ENCODE assay signal across 37 cellular contexts in genomic region chr5:175878021-175878420, GRCh38. TPM values are rescaled to one million over a fixed set of nuclear protein-coding genes. Genes with fewer than 3 reads are reported as not detected.
"Had no signal": no experiment of that assay in that cellular context is flagged by ENCODE, and none has a peak within 500 bp of the region (broad histone marks: within the 10 kb centered on the region; RNA-seq: fewer than 3 reads in every experiment).

No MANE protein-coding gene starts in this region.

- H3K4me3 ChIP-seq: esophagus squamous epithelium, gastroesophageal sphincter had no signal

- H3K27ac ChIP-seq: brain microvascular endothelial cell, epithelial cell of prostate, esophagus squamous epithelium, gastroesophageal sphincter had no signal

- H3K9me3 ChIP-seq: esophagus squamous epithelium, gastroesophageal sphincter had no signal

- H3K4me3 Mint-ChIP-seq: activated CD4-positive, alpha-beta memory T cell treated with anti-CD3 and anti-CD28 coated beads, Interleukin-2, amount 10 ng/mL, durations not matched to agents 7 days and 5 days; activated CD4-positive, alpha-beta T cell treated with anti-CD3 and anti-CD28 coated beads for 36 hours; activated CD4-positive, alpha-beta T cell treated with anti-CD3 and anti-CD28 coated beads, Interleukin-2, amount 10 ng/mL, durations not matched to agents 24 days and 14 days; activated naive CD8-positive, alpha-beta T cell; activated T-cell treated with anti-CD3 and anti-CD28 coated beads, Interleukin-2, amount 50 U/mL, for 4 hours; activated T-helper 17 cell treated with anti-CD3 and anti-CD28 coated beads, Interleukin-2, amount 50 U/mL, for 72 hours; central memory CD8-positive, alpha-beta T cell; T-helper 17 cell; T-helper 2 cell treated with Interferon-gamma antibody and Interleukin-4, amounts not matched to agents 5 μg/mL and 100 μg/mL, for 36 hours had no signal

- ATAC-seq: activated CD4-positive, alpha-beta T cell treated with anti-CD3 and anti-CD28 coated beads for 36 hours; activated T-cell treated with anti-CD3 and anti-CD28 coated beads, Interleukin-2, amount 50 U/mL, for 4 hours; activated T-helper 17 cell treated with anti-CD3 and anti-CD28 coated beads, Interleukin-2, amount 50 U/mL, for 72 hours; gastroesophageal sphincter; T-helper 17 cell had no signal

- H3K27ac Mint-ChIP-seq: activated CD4-positive, alpha-beta memory T cell treated with anti-CD3 and anti-CD28 coated beads, Interleukin-2, amount 10 ng/mL, durations not matched to agents 7 days and 5 days; activated CD4-positive, alpha-beta T cell treated with anti-CD3 and anti-CD28 coated beads for 36 hours; activated CD4-positive, alpha-beta T cell treated with anti-CD3 and anti-CD28 coated beads, Interleukin-2, amount 10 ng/mL, durations not matched to agents 24 days and 14 days; activated naive CD8-positive, alpha-beta T cell; activated T-helper 17 cell treated with anti-CD3 and anti-CD28 coated beads, Interleukin-2, amount 50 U/mL, for 72 hours; T-helper 17 cell; T-helper 2 cell treated with Interferon-gamma antibody and Interleukin-4, amounts not matched to agents 5 μg/mL and 100 μg/mL, for 36 hours had no signal

- DNase-seq: activated CD4-positive, alpha-beta memory T cell treated with anti-CD3 and anti-CD28 coated beads, Interleukin-2, amount 10 ng/mL, durations not matched to agents 7 days and 5 days; activated CD4-positive, alpha-beta T cell treated with anti-CD3 and anti-CD28 coated beads for 36 hours; activated CD4-positive, alpha-beta T cell treated with anti-CD3 and anti-CD28 coated beads, Interleukin-2, amount 10 ng/mL, durations not matched to agents 24 days and 14 days; activated CD4-positive, CD25-positive, alpha-beta regulatory T cell; activated CD4-positive, CD25-positive, alpha-beta regulatory T cell treated with anti-CD3 and anti-CD28 coated beads, Interleukin-2, amount 50 U/mL, for 72 hours; activated effector memory CD4-positive, alpha-beta T cell treated with Interleukin-2 at 50 U/mL for 16 hours; activated gamma-delta T cell treated with Interleukin-2 at 50 U/mL for 16 hours; activated naive CD4-positive, alpha-beta T cell treated with anti-CD3 and anti-CD28 coated beads, Interleukin-2, amount 50 U/mL, for 16 hours; activated naive CD4-positive, alpha-beta T cell treated with Interleukin-2 at 50 U/mL for 16 hours; activated T-cell treated with anti-CD3 and anti-CD28 coated beads, Interleukin-2, amount 50 U/mL, for 4 hours; amniotic stem cell; anterior cingulate cortex; brain microvascular endothelial cell; cortex of kidney; dermis blood vessel endothelial cell; effector CD8-positive, alpha-beta T cell; esophagus squamous epithelium; foreskin melanocyte; T-helper 1 cell; T-helper 17 cell; T1000 had no signal

- H3K36me3 ChIP-seq: brain microvascular endothelial cell, esophagus squamous epithelium, gastroesophageal sphincter had no signal

- FAIRE-seq: astrocyte, bronchial epithelial cell, colon, endometrium, endothelial cell of umbilical vein had no signal

- H3K4me1 ChIP-seq: esophagus squamous epithelium, gastroesophageal sphincter had no signal

- H3K9me3 Mint-ChIP-seq: activated CD4-positive, alpha-beta memory T cell treated with anti-CD3 and anti-CD28 coated beads, Interleukin-2, amount 10 ng/mL, durations not matched to agents 7 days and 5 days; activated CD4-positive, alpha-beta T cell treated with anti-CD3 and anti-CD28 coated beads, Interleukin-2, amount 10 ng/mL, durations not matched to agents 24 days and 14 days; activated T-cell treated with anti-CD3 and anti-CD28 coated beads, Interleukin-2, amount 50 U/mL, for 4 hours; activated T-helper 17 cell treated with anti-CD3 and anti-CD28 coated beads, Interleukin-2, amount 50 U/mL, for 72 hours; T-helper 2 cell treated with Interferon-gamma antibody and Interleukin-4, amounts not matched to agents 5 μg/mL and 100 μg/mL, for 36 hours had no signal

RNA-seq across cellular contexts. Expression of gene CPLX2, which starts 6.6 kb away (rescaled TPM):
- total RNA-seq: activated CD4-positive, alpha-beta memory T cell treated with anti-CD3 and anti-CD28 coated beads, Interleukin-2, amount 10 ng/mL, durations not matched to agents 7 days and 5 days; activated CD4-positive, alpha-beta T cell treated with anti-CD3 and anti-CD28 coated beads for 36 hours; activated CD4-positive, alpha-beta T cell treated with anti-CD3 and anti-CD28 coated beads, Interleukin-2, amount 10 ng/mL, durations not matched to agents 24 days and 14 days; activated T-helper 17 cell treated with anti-CD3 and anti-CD28 coated beads, Interleukin-2, amount 50 U/mL, for 72 hours; bronchial epithelial cell; cardiac septum; chondrocyte; dermis blood vessel endothelial cell; endothelial cell of umbilical vein; fibroblast of lung; fibroblast of villous mesenchyme; glomerular endothelial cell; T-helper 17 cell had no signal
- polyA plus RNA-seq: endothelial cell of umbilical vein had no signal
